In genomic region chr3:151278223-151278622, GRCh38 we compare ENCODE assay signal across 13 cellular contexts. TPM values are rescaled to one million over a fixed set of nuclear protein-coding genes. Genes with fewer than 3 reads are reported as not detected.
A peak's percentile ranks its signal among the peaks of the same experiment; 100 is the strongest.
DNase-seq lines count a peak whose midpoint lies in the region; ATAC-seq, FAIRE-seq and TF ChIP-seq lines count a peak whose summit lies in the region.
"Had no signal": no experiment of that assay in that cellular context is flagged by ENCODE, and none has a peak within 500 bp of the region (broad histone marks: within the 10 kb centered on the region; RNA-seq: fewer than 3 reads in every experiment).

Gene P2RY14, minus strand, starts transcription at chr3:151278542. Its CDS starts 64,226 bp downstream, at chr3:151214316.

- H3K9me3 ChIP-seq in K562 (replicated peaks; ENCODE audit: control insufficient read depth, insufficient read depth, low read depth, low read length) (no peaks in the 10 kb centered on the region), neutrophil (no peaks in the 10 kb centered on the region), HAP-1 (no peaks in the 10 kb centered on the region)
- H3K9me3 ChIP-seq: MG63 had no signal

- no peak for TF ChIP-seq RAD21 in K562 (CRISPR knock-in tag; conservative IDR thresholded peaks at IDR 0.05 in 1 of 2, IDR thresholded peaks at IDR 0.05 in 1 of 2)

- no peak for TF ChIP-seq EP300 in K562 (IDR thresholded peaks at IDR 0.05; ENCODE audit: low read length)

- TF ChIP-seq CTCF in K562 (IDR thresholded peaks at IDR 0.05 in 2 of 3, conservative IDR thresholded peaks at IDR 0.05 in 1 of 3; ENCODE audit: insufficient read depth in 2 of 3, low read depth in 1 of 3, low read length in 3 of 3) (no peak), neutrophil (IDR thresholded peaks at IDR 0.05) (no peak)

- no peaks in the 10 kb centered on the region for H3K4me1 ChIP-seq in K562 (replicated peaks in 1 of 2; ENCODE audit: control insufficient read depth in 2 of 2, insufficient read depth in 2 of 2, low read length in 2 of 2)
- H3K4me1 ChIP-seq in neutrophil (ENCODE audit: control insufficient read depth in 1 of 2, insufficient read depth in 1 of 2, low read depth in 1 of 2, low read length in 1 of 2) = peaks cover 40 to 54% of the 10 kb centered on the region in 2 experiments
- no peaks in the 10 kb centered on the region for H3K4me1 ChIP-seq in HAP-1

- CTCF ChIA-PET in K562 (lab: Yijun Ruan, JAX; ENCODE audit: low intra/inter-chr PET ratio) = no interaction called here

- no peaks in the 10 kb centered on the region for H3K36me3 ChIP-seq in K562 (ENCODE audit: control insufficient read depth, insufficient read depth, low read length)
- H3K36me3 ChIP-seq in neutrophil = no peaks in the 10 kb centered on the region
- no peaks in the 10 kb centered on the region for H3K36me3 ChIP-seq in HAP-1 (replicated peaks)
- H3K36me3 ChIP-seq: MG63 had no signal

- WGBS in K562 (ENCODE audit: insufficient coverage, low coverage, missing lambda C conversion rate) = 0% methylated on average over 4 of the region's 4 CpGs

- H3K27me3 ChIP-seq in K562 (ENCODE audit: control insufficient read depth in 2 of 2, insufficient read depth in 2 of 2, low read length in 2 of 2) = 0 out of 5 replicates have a peak, but pooled peaks cover 0 to 5% of the 10 kb centered on the region in 2 experiments
- no peaks in the 10 kb centered on the region for H3K27me3 ChIP-seq in neutrophil
- no peaks in the 10 kb centered on the region for H3K27me3 ChIP-seq in HAP-1 (ENCODE audit: low read depth)
- H3K27me3 ChIP-seq: MG63 had no signal

- no peak within 1 kb of the TSS for H3K4me2 ChIP-seq in K562 (ENCODE audit: insufficient read depth, low read length)

- in situ Hi-C loops in K562 (cut with MboI) = no loop called here
- in situ Hi-C loops in HAP-1 (cut with MboI; ENCODE audit: low sequenced_read_pairs) = loop anchor here (5.0 kb wide), 2 partner anchors 51 to 106 kb away; no protein-coding TSS in a partner anchor
- in situ Hi-C loops in G401 (cut with HindIII; ENCODE audit: low sequenced_read_pairs) = no loop called here

- H3K4me3 ChIP-seq in K562 (no peak within 1 kb of the TSS), neutrophil (ENCODE audit: low read depth in 1 of 2, low read length in 1 of 2) (peak within 1 kb of the TSS; percentile 6 to 35), HAP-1 (no peak within 1 kb of the TSS)
- H3K4me3 ChIP-seq: MG63 had no signal

- DNase-seq in GDM1 (lab: John Stamatoyannopoulos, UW) (peak; percentile 60), MV-4-11 (lab: John Stamatoyannopoulos, UW) (peak; percentile 94), K562 (ENCODE audit: extremely low read depth in 1 of 4, low spot score in 3 of 4) (no peak), HAP-1 (ENCODE audit: low spot score in 2 of 2) (no peak), G401 (ENCODE audit: low spot score) (no peak)
- DNase-seq: MG63 had no signal

- POLR2A ChIA-PET in K562 (lab: Yijun Ruan, JAX) = interaction anchor here (0.8 kb wide), 1 partner anchor 29 kb away, joined by 3 read pairs; no protein-coding TSS in a partner anchor

- H3K9me1 ChIP-seq in K562 (ENCODE audit: control insufficient read depth, insufficient read depth, low read length) = no peaks in the 10 kb centered on the region

- H4K20me1 ChIP-seq in K562 (replicated peaks; ENCODE audit: control insufficient read depth, insufficient read depth, low read length) = no peaks in the 10 kb centered on the region

- intact Hi-C loops in K562 (cut with micrococcal nuclease) = no loop called here

- H3K27ac ChIP-seq in K562 (ENCODE audit: extremely low read depth, low read depth, low read length) (no peak within 1 kb of the TSS), neutrophil (peak within 1 kb of the TSS; percentile 85)

- no peak for ATAC-seq in K562
- no peak for ATAC-seq in HG02981 (IDR thresholded peaks at IDR 0.05; ENCODE audit: unreplicated experiment)
- no peak for ATAC-seq in GM19023 (IDR thresholded peaks at IDR 0.05; ENCODE audit: unreplicated experiment)

- TF ChIP-seq POLR2A in K562 (conservative IDR thresholded peaks at IDR 0.05) = no peak

- no peak within 1 kb of the TSS for H2AFZ ChIP-seq in K562 (ENCODE audit: low read depth, low read length)

- H3K79me2 ChIP-seq in K562 (ENCODE audit: control insufficient read depth, insufficient read depth, low read length) = no peaks in the 10 kb centered on the region

- no TSS peak for BruUV-seq in K562 (replicated peaks; lab: Mats Ljungman, UMichigan)

- no peak for FAIRE-seq in K562 (lab: Jason Lieb, UNC)

- H3K9ac ChIP-seq in K562 (ENCODE audit: insufficient read depth in 1 of 2, low read depth in 2 of 2, low read length in 2 of 2) = no peak within 1 kb of the TSS

TF ChIP-seq in K562, 482 proteins besides CTCF, POLR2A, EP300 and RAD21:
- TF ChIP-seq MAFF (IDR thresholded peaks at IDR 0.05; ENCODE audit: low read length) (no peak), MEIS2 (IDR thresholded peaks at IDR 0.05; ENCODE audit: partially characterized antibody) (peak; percentile 54)

RNA-seq across cellular contexts. Expression of gene P2RY14, which starts in this region (rescaled TPM):
- not detected in 2 replicates for total RNA-seq in K562 (2011; cell fraction: chromatin; rRNA removed; ENCODE audit: low replicate concordance)
- not detected in 2 replicates for total RNA-seq in K562 (2011; cell fraction: nucleolus; rRNA removed)
- total RNA-seq in K562 (2011; cell fraction: nucleoplasm; rRNA removed) = not detected in 2 replicates
- not detected in 2 replicates for total RNA-seq in K562 (2014; rRNA removed)
- not detected in 2 replicates for total RNA-seq in K562 (2014; rRNA removed; fragmentation: Illumina TruSeq; extraction: Trizol)
- not detected in 2 replicates for total RNA-seq in K562 (2015; rRNA removed; fragmentation: Illumina TruSeq; extraction: Trizol)
- total RNA-seq in K562 (2021) = not detected in 2 replicates
- polyA plus RNA-seq in K562 (2011; rRNA removed) = not detected in 2 replicates
- not detected in 2 replicates for polyA plus RNA-seq in K562 (2011; cell fraction: cytosol; rRNA removed)
- not detected in 2 replicates for polyA plus RNA-seq in K562 (2011; cell fraction: nucleus; rRNA removed)
- polyA plus RNA-seq in K562 (2012) = not detected in 2 replicates
- not detected in 2 replicates for polyA plus RNA-seq in K562 (2014; fragmentation: Illumina TruSeq; extraction: Trizol)
- polyA plus RNA-seq in K562 (2014; fragmentation: Nextera tagmentation; extraction: Ambion mirVana) = not detected
- not detected in 2 replicates for polyA plus RNA-seq in K562 (2014; rRNA removed)
- not detected in 2 replicates for polyA minus RNA-seq in K562 (2011; rRNA and poly(A)+ RNA removed)
- polyA minus RNA-seq in K562 (2011; cell fraction: cytosol; rRNA and poly(A)+ RNA removed) = not detected in 2 replicates
- not detected in 2 replicates for polyA minus RNA-seq in K562 (2011; cell fraction: nucleus; rRNA and poly(A)+ RNA removed)
- total RNA-seq in G401 (2014; rRNA removed; shearing (Covaris generic)) = not detected in 2 replicates
- total RNA-seq: Daoy, fibroblast of lung, mesothelial cell of epicardium, SK-MEL-5 had no signal

Comparison
In these comparisons a context has a peak if more than half of its experiments do, and no peak if none do; other contexts are left out.
1. DNase-seq: peak in GDM1 (single experiment) and MV-4-11 (single experiment); none in K562 (0 of 4), HAP-1 (0 of 2) and G401 (single experiment).
2. H3K4me3 ChIP-seq: peak in neutrophil (2 of 2); none in K562 (single experiment) and HAP-1 (single experiment).